ENCODE assay signal across 19 cellular contexts in genomic region chr14:102759416-102759815, GRCh38. TPM values are rescaled to one million over a fixed set of nuclear protein-coding genes. Genes with fewer than 3 reads are reported as not detected.
A peak's percentile ranks its signal among the peaks of the same experiment; 100 is the strongest.
DNase-seq lines count a peak whose midpoint lies in the region; ATAC-seq and TF ChIP-seq lines count a peak whose summit lies in the region.
"Had no signal": no experiment of that assay in that cellular context is flagged by ENCODE, and none has a peak within 500 bp of the region (broad histone marks: within the 10 kb centered on the region; RNA-seq: fewer than 3 reads in every experiment).

No MANE protein-coding gene starts in this region.

- no peaks in the 10 kb centered on the region for H3K9me3 ChIP-seq in right atrium auricular region
- H3K9me3 ChIP-seq: heart right ventricle had no signal

- no peaks in the 10 kb centered on the region for H3K27me3 ChIP-seq in right atrium auricular region
- H3K27me3 ChIP-seq: brain microvascular endothelial cell had no signal

- no peaks in the 10 kb centered on the region for H3K36me3 ChIP-seq in right atrium auricular region
- H3K36me3 ChIP-seq: brain microvascular endothelial cell, heart right ventricle had no signal

- no peak overlapping the region for H3K27ac ChIP-seq in right atrium auricular region
- H3K27ac ChIP-seq in VCaP: peak overlapping the region; percentile 76
- H3K27ac ChIP-seq: brain microvascular endothelial cell, dorsolateral prefrontal cortex, heart right ventricle had no signal

- TF ChIP-seq CTCF in right atrium auricular region (IDR thresholded peaks at IDR 0.05): no peak
- peak; percentile 51; the same call in 1 of the 2 replicates for TF ChIP-seq CTCF in VCaP (conservative IDR thresholded peaks at IDR 0.05)
- no peak for TF ChIP-seq CTCF in GM20000 (IDR thresholded peaks at IDR 0.05; ENCODE audit: extremely low read depth, missing control alignments)

- no peak for ATAC-seq in Right ventricle myocardium inferior
- ATAC-seq: heart right ventricle had no signal

- H3K4me3 ChIP-seq in right atrium auricular region: no peak overlapping the region
- H3K4me3 ChIP-seq: dorsolateral prefrontal cortex, heart right ventricle had no signal

- DNase-seq in Right ventricle myocardium inferior (ENCODE audit: missing footprints) (peak; percentile 31), right atrium auricular region (ENCODE audit: low spot score) (no peak), Kasumi-1 (lab: John Stamatoyannopoulos, UW) (peak; percentile 29 to 37), GM20000 (ENCODE audit: low spot score) (no peak), anterior cingulate cortex (lab: John Stamatoyannopoulos, UW) (no peak), cerebellum (ENCODE audit: low spot score) (no peak)
- DNase-seq in stimulated activated CD4-positive, alpha-beta T cell treated with anti-CD3 and anti-CD28 coated beads, Interleukin-2, amount 100 ng/mL, for 48 hours: no peak
- DNase-seq: activated CD4-positive, alpha-beta T cell treated with anti-CD3 and anti-CD28 coated beads, Interleukin-2, amount 50 U/mL, for 1 hour; activated T-cell treated with anti-CD3 and anti-CD28 coated beads, Interleukin-2, amount 50 U/mL, for 24 hours; brain microvascular endothelial cell; DMS153; dorsolateral prefrontal cortex; heart right ventricle; kidney; NCI-H1048; NCI-H526 treated with DMSO at 0.1 percent for 48 hours; substantia nigra; T-helper 2 cell had no signal

- peaks cover 0 to 6% of the 10 kb centered on the region in 2 donors for H3K4me1 ChIP-seq in right atrium auricular region

- intact Hi-C loops in Right ventricle myocardium inferior (cut with DNase I): no loop called here

RNA-seq across cellular contexts. Expression of gene TRAF3, which starts 17.8 kb away (rescaled TPM):
- total RNA-seq in Right ventricle myocardium inferior (11.3 TPM), right atrium auricular region (1 to 10 TPM; 9.1 to 10.0 TPM), cerebellum (17.8 TPM)

Comparison
In these comparisons a context has a peak if more than half of its experiments do, and no peak if none do; other contexts are left out.
1. DNase-seq: peak in Right ventricle myocardium inferior (single experiment) and Kasumi-1 (2 of 2); none in right atrium auricular region (single experiment), GM20000 (single experiment), anterior cingulate cortex (0 of 58), cerebellum (single experiment) and stimulated activated CD4-positive, alpha-beta T cell treated with anti-CD3 and anti-CD28 coated beads, Interleukin-2, amount 100 ng/mL, for 48 hours (0 of 2).